1 cellular context compared by ENCODE assay signal in the genomic region with DNA sequence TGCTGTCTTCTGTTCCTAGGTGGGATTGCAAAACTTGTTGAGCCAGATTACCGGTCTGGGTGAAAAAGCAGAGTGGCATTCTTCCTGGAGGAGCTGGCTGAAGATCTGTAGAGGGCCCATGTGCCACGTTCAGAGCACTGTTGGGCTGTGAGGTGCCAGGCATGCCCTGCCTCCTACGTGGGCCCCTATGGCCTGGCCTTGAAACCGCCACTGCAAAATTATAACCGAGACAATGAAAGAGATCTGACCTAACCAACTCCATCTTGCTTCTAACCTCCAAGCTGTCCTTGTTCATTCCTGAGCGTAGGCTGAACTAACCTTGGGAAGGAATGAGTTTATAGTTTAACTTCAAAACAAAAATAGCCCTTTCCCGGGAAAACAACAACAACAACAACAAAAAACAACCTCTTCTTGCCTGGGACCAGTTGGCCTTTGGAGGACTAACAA.
TF ChIP-seq lines count a peak whose summit lies in the region.

No MANE protein-coding gene starts in this region.

TF ChIP-seq in GM12878, 131 proteins besides CTCF, POLR2A, EP300 and RAD21 (continued from another document):
- TF ChIP-seq, protein P1, sequence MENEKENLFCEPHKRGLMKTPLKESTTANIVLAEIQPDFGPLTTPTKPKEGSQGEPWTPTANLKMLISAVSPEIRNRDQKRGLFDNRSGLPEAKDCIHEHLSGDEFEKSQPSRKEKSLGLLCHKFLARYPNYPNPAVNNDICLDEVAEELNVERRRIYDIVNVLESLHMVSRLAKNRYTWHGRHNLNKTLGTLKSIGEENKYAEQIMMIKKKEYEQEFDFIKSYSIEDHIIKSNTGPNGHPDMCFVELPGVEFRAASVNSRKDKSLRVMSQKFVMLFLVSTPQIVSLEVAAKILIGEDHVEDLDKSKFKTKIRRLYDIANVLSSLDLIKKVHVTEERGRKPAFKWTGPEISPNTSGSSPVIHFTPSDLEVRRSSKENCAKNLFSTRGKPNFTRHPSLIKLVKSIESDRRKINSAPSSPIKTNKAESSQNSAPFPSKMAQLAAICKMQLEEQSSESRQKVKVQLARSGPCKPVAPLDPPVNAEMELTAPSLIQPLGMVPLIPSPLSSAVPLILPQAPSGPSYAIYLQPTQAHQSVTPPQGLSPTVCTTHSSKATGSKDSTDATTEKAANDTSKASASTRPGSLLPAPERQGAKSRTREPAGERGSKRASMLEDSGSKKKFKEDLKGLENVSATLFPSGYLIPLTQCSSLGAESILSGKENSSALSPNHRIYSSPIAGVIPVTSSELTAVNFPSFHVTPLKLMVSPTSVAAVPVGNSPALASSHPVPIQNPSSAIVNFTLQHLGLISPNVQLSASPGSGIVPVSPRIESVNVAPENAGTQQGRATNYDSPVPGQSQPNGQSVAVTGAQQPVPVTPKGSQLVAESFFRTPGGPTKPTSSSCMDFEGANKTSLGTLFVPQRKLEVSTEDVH (IDR thresholded peaks at IDR 0.05; ENCODE audit: low read depth, partially characterized antibody), result no peak
- TF ChIP-seq, protein P2, sequence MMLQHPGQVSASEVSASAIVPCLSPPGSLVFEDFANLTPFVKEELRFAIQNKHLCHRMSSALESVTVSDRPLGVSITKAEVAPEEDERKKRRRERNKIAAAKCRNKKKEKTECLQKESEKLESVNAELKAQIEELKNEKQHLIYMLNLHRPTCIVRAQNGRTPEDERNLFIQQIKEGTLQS (IDR thresholded peaks at IDR 0.05; ENCODE audit: borderline replicate concordance, extremely low read depth, low read depth, low read length), result no peak
- TF ChIP-seq MTA2 (IDR thresholded peaks at IDR 0.05; ENCODE audit: low read depth) (no peak), CBX5 (IDR thresholded peaks at IDR 0.05; ENCODE audit: low read depth) (no peak), NRF1 (conservative IDR thresholded peaks at IDR 0.05; ENCODE audit: low read depth, low read length) (no peak)
